In the genomic region with DNA sequence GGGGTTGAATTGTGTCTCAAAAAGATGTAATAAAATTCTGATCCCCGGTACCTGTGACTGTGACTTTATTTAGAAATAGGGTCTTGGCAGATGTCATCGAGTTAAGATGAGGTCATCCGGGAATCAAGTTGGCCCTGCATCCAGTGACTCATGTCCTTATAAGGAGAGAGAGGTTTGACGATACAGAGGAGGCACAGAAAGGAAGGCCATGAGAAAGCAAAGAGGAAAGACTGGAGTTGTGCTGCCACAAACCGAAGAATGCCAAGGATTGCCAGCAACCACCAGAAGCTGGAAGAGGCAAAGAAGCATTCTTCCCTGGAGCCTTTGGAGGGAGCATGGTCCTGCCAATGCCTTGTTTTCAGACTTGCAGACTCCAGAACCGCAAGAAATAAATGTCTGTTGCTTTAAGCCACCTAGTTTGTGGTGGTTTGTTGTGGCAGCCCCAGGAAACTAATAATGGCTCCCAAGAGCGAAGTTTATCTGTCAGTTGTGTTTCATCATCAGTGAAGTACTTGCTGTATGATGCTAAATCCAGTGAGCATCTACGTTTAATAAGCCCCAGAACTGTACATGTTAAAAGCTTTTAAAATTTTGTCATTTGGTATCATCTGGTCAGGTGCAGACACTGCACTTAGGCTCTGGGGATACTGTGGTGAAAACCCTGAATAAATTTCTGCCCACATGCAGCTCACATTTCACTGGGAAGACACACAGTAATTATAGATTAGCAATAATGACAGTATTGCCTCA, we compare ENCODE assay signal across 1 cellular context.
A peak's percentile ranks its signal among the peaks of the same experiment; 100 is the strongest.
TF ChIP-seq lines count a peak whose summit lies in the region.

No MANE protein-coding gene starts in this region.

TF ChIP-seq in SK-N-SH, 30 proteins besides CTCF, POLR2A, EP300 and RAD21 (continued from another document):
- TF ChIP-seq, protein P1, sequence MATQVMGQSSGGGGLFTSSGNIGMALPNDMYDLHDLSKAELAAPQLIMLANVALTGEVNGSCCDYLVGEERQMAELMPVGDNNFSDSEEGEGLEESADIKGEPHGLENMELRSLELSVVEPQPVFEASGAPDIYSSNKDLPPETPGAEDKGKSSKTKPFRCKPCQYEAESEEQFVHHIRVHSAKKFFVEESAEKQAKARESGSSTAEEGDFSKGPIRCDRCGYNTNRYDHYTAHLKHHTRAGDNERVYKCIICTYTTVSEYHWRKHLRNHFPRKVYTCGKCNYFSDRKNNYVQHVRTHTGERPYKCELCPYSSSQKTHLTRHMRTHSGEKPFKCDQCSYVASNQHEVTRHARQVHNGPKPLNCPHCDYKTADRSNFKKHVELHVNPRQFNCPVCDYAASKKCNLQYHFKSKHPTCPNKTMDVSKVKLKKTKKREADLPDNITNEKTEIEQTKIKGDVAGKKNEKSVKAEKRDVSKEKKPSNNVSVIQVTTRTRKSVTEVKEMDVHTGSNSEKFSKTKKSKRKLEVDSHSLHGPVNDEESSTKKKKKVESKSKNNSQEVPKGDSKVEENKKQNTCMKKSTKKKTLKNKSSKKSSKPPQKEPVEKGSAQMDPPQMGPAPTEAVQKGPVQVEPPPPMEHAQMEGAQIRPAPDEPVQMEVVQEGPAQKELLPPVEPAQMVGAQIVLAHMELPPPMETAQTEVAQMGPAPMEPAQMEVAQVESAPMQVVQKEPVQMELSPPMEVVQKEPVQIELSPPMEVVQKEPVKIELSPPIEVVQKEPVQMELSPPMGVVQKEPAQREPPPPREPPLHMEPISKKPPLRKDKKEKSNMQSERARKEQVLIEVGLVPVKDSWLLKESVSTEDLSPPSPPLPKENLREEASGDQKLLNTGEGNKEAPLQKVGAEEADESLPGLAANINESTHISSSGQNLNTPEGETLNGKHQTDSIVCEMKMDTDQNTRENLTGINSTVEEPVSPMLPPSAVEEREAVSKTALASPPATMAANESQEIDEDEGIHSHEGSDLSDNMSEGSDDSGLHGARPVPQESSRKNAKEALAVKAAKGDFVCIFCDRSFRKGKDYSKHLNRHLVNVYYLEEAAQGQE (IDR thresholded peaks at IDR 0.05; ENCODE audit: low read depth, low read length): no peak
- TF ChIP-seq NFIC (IDR thresholded peaks at IDR 0.05; ENCODE audit: borderline replicate concordance) (peak; percentile 71), EZH2phosphoT487 (IDR thresholded peaks at IDR 0.05; ENCODE audit: borderline replicate concordance, low read depth) (no peak), TAF1 (IDR thresholded peaks at IDR 0.05; ENCODE audit: borderline replicate concordance, low read depth, low read length) (peak; percentile 43; the same call in 1 of the 2 replicates), FOSL2 (IDR thresholded peaks at IDR 0.05; ENCODE audit: borderline replicate concordance, low read depth) (peak; percentile 62), SIN3A (IDR thresholded peaks at IDR 0.05; ENCODE audit: borderline replicate concordance, low read depth, low read length) (no peak), POLR2AphosphoS5 (IDR thresholded peaks at IDR 0.05; ENCODE audit: low read depth, low read length) (no peak), TEAD4 (IDR thresholded peaks at IDR 0.05; ENCODE audit: borderline replicate concordance, insufficient read depth) (peak; percentile 60; the same call in 1 of the 2 replicates), MEF2A (IDR thresholded peaks at IDR 0.05; ENCODE audit: borderline replicate concordance, low read depth) (no peak), TCF12 (IDR thresholded peaks at IDR 0.05) (peak; percentile 56; the same call in 1 of the 2 replicates), GATA2 (CRISPR knock-in tag; IDR thresholded peaks at IDR 0.05) (no peak), CHD2 (IDR thresholded peaks at IDR 0.05; ENCODE audit: low read length, partially characterized antibody) (no peak)
- TF ChIP-seq, protein P2, sequence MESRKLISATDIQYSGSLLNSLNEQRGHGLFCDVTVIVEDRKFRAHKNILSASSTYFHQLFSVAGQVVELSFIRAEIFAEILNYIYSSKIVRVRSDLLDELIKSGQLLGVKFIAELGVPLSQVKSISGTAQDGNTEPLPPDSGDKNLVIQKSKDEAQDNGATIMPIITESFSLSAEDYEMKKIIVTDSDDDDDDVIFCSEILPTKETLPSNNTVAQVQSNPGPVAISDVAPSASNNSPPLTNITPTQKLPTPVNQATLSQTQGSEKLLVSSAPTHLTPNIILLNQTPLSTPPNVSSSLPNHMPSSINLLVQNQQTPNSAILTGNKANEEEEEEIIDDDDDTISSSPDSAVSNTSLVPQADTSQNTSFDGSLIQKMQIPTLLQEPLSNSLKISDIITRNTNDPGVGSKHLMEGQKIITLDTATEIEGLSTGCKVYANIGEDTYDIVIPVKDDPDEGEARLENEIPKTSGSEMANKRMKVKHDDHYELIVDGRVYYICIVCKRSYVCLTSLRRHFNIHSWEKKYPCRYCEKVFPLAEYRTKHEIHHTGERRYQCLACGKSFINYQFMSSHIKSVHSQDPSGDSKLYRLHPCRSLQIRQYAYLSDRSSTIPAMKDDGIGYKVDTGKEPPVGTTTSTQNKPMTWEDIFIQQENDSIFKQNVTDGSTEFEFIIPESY (IDR thresholded peaks at IDR 0.05; ENCODE audit: borderline replicate concordance, low read depth): 0 out of 2 replicates have a peak, but pooled peaks have one; percentile 18
- TF ChIP-seq, protein P3, sequence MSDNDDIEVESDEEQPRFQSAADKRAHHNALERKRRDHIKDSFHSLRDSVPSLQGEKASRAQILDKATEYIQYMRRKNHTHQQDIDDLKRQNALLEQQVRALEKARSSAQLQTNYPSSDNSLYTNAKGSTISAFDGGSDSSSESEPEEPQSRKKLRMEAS (IDR thresholded peaks at IDR 0.05; ENCODE audit: low read depth): peak; percentile 46; the same call in 1 of the 2 replicates
- TF ChIP-seq, protein P4, sequence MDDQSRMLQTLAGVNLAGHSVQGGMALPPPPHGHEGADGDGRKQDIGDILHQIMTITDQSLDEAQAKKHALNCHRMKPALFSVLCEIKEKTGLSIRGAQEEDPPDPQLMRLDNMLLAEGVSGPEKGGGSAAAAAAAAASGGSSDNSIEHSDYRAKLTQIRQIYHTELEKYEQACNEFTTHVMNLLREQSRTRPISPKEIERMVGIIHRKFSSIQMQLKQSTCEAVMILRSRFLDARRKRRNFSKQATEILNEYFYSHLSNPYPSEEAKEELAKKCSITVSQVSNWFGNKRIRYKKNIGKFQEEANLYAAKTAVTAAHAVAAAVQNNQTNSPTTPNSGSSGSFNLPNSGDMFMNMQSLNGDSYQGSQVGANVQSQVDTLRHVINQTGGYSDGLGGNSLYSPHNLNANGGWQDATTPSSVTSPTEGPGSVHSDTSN (IDR thresholded peaks at IDR 0.05): peak; percentile 45
